ENCODE assay signal across 8 cellular contexts in genomic region chr12:53626702-53627169, GRCh38. TPM values are rescaled to one million over a fixed set of nuclear protein-coding genes. Genes with fewer than 3 reads are reported as not detected.
DNase-seq lines count a peak whose midpoint lies in the region; ATAC-seq and TF ChIP-seq lines count a peak whose summit lies in the region.

No MANE protein-coding gene starts in this region.

- intact Hi-C loops in CD8-positive, alpha-beta T cell (cut with DNase I, micrococcal nuclease) = loop anchor here (1.0 to 5.0 kb wide), 6 partner anchors 50 to 185 kb away; partner anchors contain the start of genes ATP5MC2 (in 2 of the 2), CALCOCO1 (in 2 of the 2), PCBP2 (in 1 of the 2) and PRR13 (in 1 of the 2)

- no peaks in the 10 kb centered on the region for H3K27me3 Mint-ChIP-seq in CD8-positive, alpha-beta T cell (ENCODE audit: low read depth)
- no peaks in the 10 kb centered on the region for H3K27me3 Mint-ChIP-seq in stimulated activated naive B cell treated with anti-CD40 and anti-IgM and Interleukin-4, amounts not matched to agents 10 μg/mL and 1 μg/mL and 100 μg/mL, for 72 hours

- POLR2A ChIA-PET in CD8-positive, alpha-beta T cell (lab: Charles Lee) = interaction anchor here (0.5 to 1.1 kb wide), 6 partner anchors 15 to 126 kb away, joined by 3 to 5 read pairs (median 4); partner anchors contain the start of gene ATP5MC2

- peak overlapping the region; percentile 90 for H3K4me3 ChIP-seq in CD8-positive, alpha-beta T cell (ENCODE audit: low read depth, low read length)
- H3K4me3 ChIP-seq in SK-N-MC = peak overlapping the region; percentile 93
- peak overlapping the region; percentile 48 to 69 for H3K4me3 ChIP-seq in gastroesophageal sphincter

- no peak for DNase-seq in CD8-positive, alpha-beta T cell
- DNase-seq in SK-N-MC (ENCODE audit: low read depth, low spot score) (no peak), D341Med (ENCODE audit: low spot score) (no peak), globus pallidus (ENCODE audit: low spot score) (no peak), AG20443 (ENCODE audit: low spot score) (no peak)
- no peak for DNase-seq in stimulated activated naive B cell treated with anti-CD40 and anti-IgM and Interleukin-4, amounts not matched to agents 10 μg/mL and 1 μg/mL and 100 μg/mL, for 72 hours

- H3K9me3 ChIP-seq in CD8-positive, alpha-beta T cell (ENCODE audit: low read length) = no peaks in the 10 kb centered on the region
- H3K9me3 ChIP-seq in SK-N-MC (ENCODE audit: low read depth, low read length) (no peaks in the 10 kb centered on the region), gastroesophageal sphincter (no peaks in the 10 kb centered on the region)

- TF ChIP-seq EP300 in gastroesophageal sphincter (IDR thresholded peaks at IDR 0.05) = no peak

- peak overlapping the region; percentile 84 for H3K27ac ChIP-seq in CD8-positive, alpha-beta T cell (ENCODE audit: low read depth, low read length)
- H3K27ac ChIP-seq in SK-N-MC (peak overlapping the region; percentile 97), gastroesophageal sphincter (peak overlapping the region in 3 of 4 donors; percentile 88 to 90 (median 90))

- 17 to 20% methylated on average over 6 of the region's 6 CpGs for WGBS in gastroesophageal sphincter (ENCODE audit: low coverage in 1 of 2), 2 donors

- no peaks in the 10 kb centered on the region for H3K27me3 ChIP-seq in CD8-positive, alpha-beta T cell (ENCODE audit: insufficient read depth, low read length)
- no peaks in the 10 kb centered on the region for H3K27me3 ChIP-seq in gastroesophageal sphincter

- peaks cover 30% of the 10 kb centered on the region for H3K4me1 ChIP-seq in CD8-positive, alpha-beta T cell (ENCODE audit: insufficient read depth, low read length)
- H3K4me1 ChIP-seq in gastroesophageal sphincter = peaks cover 0 to 46% (median 6%) of the 10 kb centered on the region in 3 donors

- TF ChIP-seq CTCF in CD8-positive, alpha-beta T cell (IDR thresholded peaks at IDR 0.05) = no peak
- TF ChIP-seq CTCF in gastroesophageal sphincter (IDR thresholded peaks at IDR 0.05) = no peak

- H3K4me3 Mint-ChIP-seq in CD8-positive, alpha-beta T cell = peak overlapping the region; percentile 93
- peak overlapping the region; percentile 99 for H3K4me3 Mint-ChIP-seq in stimulated activated naive B cell treated with anti-CD40 and anti-IgM and Interleukin-4, amounts not matched to agents 10 μg/mL and 1 μg/mL and 100 μg/mL, for 72 hours

- peak overlapping the region; percentile 98 for H3K9ac ChIP-seq in SK-N-MC (ENCODE audit: insufficient read length)

- peak overlapping the region; percentile 98 for H3K27ac Mint-ChIP-seq in CD8-positive, alpha-beta T cell
- peak overlapping the region; percentile 98 for H3K27ac Mint-ChIP-seq in stimulated activated naive B cell treated with anti-CD40 and anti-IgM and Interleukin-4, amounts not matched to agents 10 μg/mL and 1 μg/mL and 100 μg/mL, for 72 hours

- CTCF ChIA-PET in CD8-positive, alpha-beta T cell (lab: Charles Lee) = interaction anchor here (1.3 to 2.7 kb wide), 3 partner anchors 49 to 119 kb away, joined by 3 to 8 read pairs (median 5); partner anchors contain the start of gene ATP5MC2

- TF ChIP-seq POLR2A in gastroesophageal sphincter (IDR thresholded peaks at IDR 0.05) = no peak

- ATAC-seq in CD8-positive, alpha-beta T cell = no peak
- peak; percentile 6 for ATAC-seq in GM21390 (IDR thresholded peaks at IDR 0.05; ENCODE audit: unreplicated experiment)
- no peak for ATAC-seq in gastroesophageal sphincter
- peak; percentile 0 to 7 for ATAC-seq in stimulated activated naive B cell treated with anti-CD40 and anti-IgM and Interleukin-4, amounts not matched to agents 10 μg/mL and 1 μg/mL and 100 μg/mL, for 72 hours (replicated peaks)

- H3K36me3 ChIP-seq in CD8-positive, alpha-beta T cell (ENCODE audit: insufficient read depth, low read length) = no peaks in the 10 kb centered on the region
- no peaks in the 10 kb centered on the region for H3K36me3 ChIP-seq in SK-N-MC (ENCODE audit: insufficient read depth, low read length)
- no peaks in the 10 kb centered on the region for H3K36me3 ChIP-seq in gastroesophageal sphincter

- peaks cover 41% of the 10 kb centered on the region for H3K4me1 Mint-ChIP-seq in CD8-positive, alpha-beta T cell (ENCODE audit: low read depth)
- peaks cover 17 to 36% of the 10 kb centered on the region in 2 donors for H3K4me1 Mint-ChIP-seq in stimulated activated naive B cell treated with anti-CD40 and anti-IgM and Interleukin-4, amounts not matched to agents 10 μg/mL and 1 μg/mL and 100 μg/mL, for 72 hours

- H3K36me3 Mint-ChIP-seq in CD8-positive, alpha-beta T cell = peaks cover 11% of the 10 kb centered on the region
- H3K36me3 Mint-ChIP-seq in stimulated activated naive B cell treated with anti-CD40 and anti-IgM and Interleukin-4, amounts not matched to agents 10 μg/mL and 1 μg/mL and 100 μg/mL, for 72 hours = peaks cover 3 to 7% of the 10 kb centered on the region in 2 donors

- no peaks in the 10 kb centered on the region for H3K9me3 Mint-ChIP-seq in CD8-positive, alpha-beta T cell
- H3K9me3 Mint-ChIP-seq in stimulated activated naive B cell treated with anti-CD40 and anti-IgM and Interleukin-4, amounts not matched to agents 10 μg/mL and 1 μg/mL and 100 μg/mL, for 72 hours = no peaks in the 10 kb centered on the region

RNA-seq across cellular contexts. Expression of gene ATF7, which starts 0.6 kb away (rescaled TPM):
- total RNA-seq in CD8-positive, alpha-beta T cell = 10 to 100 TPM in 1 of 2 experiments, 1 to 10 TPM in 1; 9.1 to 13.2 TPM
- total RNA-seq in gastroesophageal sphincter = 10 to 100 TPM; 26.7 to 54.9 (median 33.3) TPM

RNA-seq across cellular contexts. Expression of gene ATP5MC2, which starts 49.1 kb away (rescaled TPM):
- 100 to 1,000 TPM; 220 to 229 TPM for total RNA-seq in CD8-positive, alpha-beta T cell
- total RNA-seq in gastroesophageal sphincter = 100 to 1,000 TPM; 197 to 324 (median 245) TPM

Comparison
In these comparisons a context has a peak if more than half of its experiments do, and no peak if none do; other contexts are left out.
1. ATAC-seq: peak in GM21390 (single experiment) and stimulated activated naive B cell treated with anti-CD40 and anti-IgM and Interleukin-4, amounts not matched to agents 10 μg/mL and 1 μg/mL and 100 μg/mL, for 72 hours (2 of 2); none in CD8-positive, alpha-beta T cell (single experiment) and gastroesophageal sphincter (single experiment).
2. Peak in every context shown above with its lines, with median percentiles within 50 percentile points of each other: H3K27ac ChIP-seq and H3K4me3 ChIP-seq.